8 cellular contexts compared by ENCODE assay signal in the genomic region with DNA sequence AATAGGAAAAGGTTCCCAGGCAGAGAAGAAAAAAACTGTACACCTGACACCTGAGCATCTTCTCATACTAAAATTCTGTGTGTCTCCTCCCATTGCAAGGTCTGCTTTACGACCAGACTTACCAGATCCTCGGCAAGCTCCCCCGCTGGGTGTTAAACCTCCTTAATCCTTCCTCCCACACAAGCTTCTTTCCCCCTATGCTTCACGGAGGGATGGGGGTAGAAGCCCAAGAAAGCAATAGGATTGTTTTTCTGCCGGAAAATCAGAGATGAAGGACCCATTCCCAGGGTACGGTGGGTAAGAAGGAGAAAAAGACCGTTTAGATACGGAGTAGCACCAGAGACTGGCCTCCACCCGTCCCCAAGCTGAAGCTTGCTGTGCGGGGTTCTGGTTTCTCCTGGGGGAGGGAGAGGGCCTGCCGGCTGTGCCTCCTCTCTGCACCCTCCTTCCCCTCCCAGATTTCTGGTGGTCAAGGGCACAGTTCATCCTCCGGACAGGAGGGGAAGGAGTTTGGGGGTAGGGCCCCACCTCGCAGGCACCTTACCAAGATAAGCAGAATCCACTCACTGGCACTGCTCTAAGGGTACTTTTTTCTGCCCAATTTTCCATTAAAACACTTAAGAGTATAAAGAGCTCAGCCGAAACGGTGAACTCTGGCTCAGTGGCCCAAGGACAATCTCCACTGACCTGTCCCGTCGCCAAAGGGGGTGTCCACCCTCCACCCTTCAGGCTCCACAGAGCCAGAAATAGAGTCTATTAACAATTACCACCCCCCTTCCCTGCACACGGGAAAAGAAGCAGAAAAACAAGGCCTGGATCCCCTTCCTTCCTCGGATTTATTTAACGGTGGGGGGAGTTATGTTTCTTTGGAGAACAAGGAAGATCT. TPM values are rescaled to one million over a fixed set of nuclear protein-coding genes. Genes with fewer than 3 reads are reported as not detected.
DNase-seq lines count a peak whose midpoint lies in the region; ATAC-seq, FAIRE-seq and TF ChIP-seq lines count a peak whose summit lies in the region.

No MANE protein-coding gene starts in this region.

- DNase-seq in AG09309 (ENCODE audit: low read depth): no peak
- DNase-seq in GM23338 (ENCODE audit: low spot score): peak; percentile 71
- DNase-seq in RWPE2 (ENCODE audit: low spot score): no peak
- DNase-seq in brain microvascular endothelial cell: no peak
- peak; percentile 15 for DNase-seq in stimulated activated naive CD4-positive, alpha-beta T cell treated with Interleukin-2 at 50 U/mL for 16 hours (lab: John Stamatoyannopoulos, UW)
- DNase-seq in H54 (ENCODE audit: insufficient read length, low spot score): no peak
- no peak for DNase-seq in NCI-H128 (lab: John Stamatoyannopoulos, UW; ENCODE audit: unreplicated experiment)

- ATAC-seq in GM23338: no peak
- no peak for ATAC-seq in RWPE2 (ENCODE audit: low read depth)

- in situ Hi-C loops in brain microvascular endothelial cell (cut with HindIII; ENCODE audit: low pct_ligation_motif_present, low sequenced_read_pairs): no loop called here

- H3K9me3 Mint-ChIP-seq in GM23338: peaks cover 3% of the 10 kb centered on the region; the same call in 1 of the 3 replicates

- H3K9me2 ChIP-seq in GM23338 (ENCODE audit: insufficient read depth): no peaks in the 10 kb centered on the region

- peaks cover 5% of the 10 kb centered on the region for H3K4me1 ChIP-seq in GM23338 (ENCODE audit: insufficient read depth)
- H3K4me1 ChIP-seq in RWPE2 (ENCODE audit: insufficient read depth, poor library complexity, severe bottlenecking): no peaks in the 10 kb centered on the region

- H3K27me3 ChIP-seq in GM23338 (ENCODE audit: insufficient read depth): no peaks in the 10 kb centered on the region
- H3K27me3 ChIP-seq in RWPE2 (ENCODE audit: insufficient read depth, poor library complexity, severe bottlenecking): no peaks in the 10 kb centered on the region
- H3K27me3 ChIP-seq in brain microvascular endothelial cell (replicated peaks): no peaks in the 10 kb centered on the region
- H3K27me3 ChIP-seq in layer of hippocampus (ENCODE audit: control insufficient read depth, insufficient read depth, low read length): no peaks in the 10 kb centered on the region

- FAIRE-seq in H54 (lab: Jason Lieb, UNC): no peak

- peaks cover 29% of the 10 kb centered on the region for H4K20me1 ChIP-seq in GM23338 (replicated peaks; ENCODE audit: insufficient read depth)

- peaks cover 21% of the 10 kb centered on the region for H3K4me1 Mint-ChIP-seq in GM23338

- peaks cover 35% of the 10 kb centered on the region for H3K27me3 Mint-ChIP-seq in GM23338 (ENCODE audit: insufficient read depth, low read depth, poor library complexity)

- peaks cover 57% of the 10 kb centered on the region for H3K79me2 ChIP-seq in GM23338 (replicated peaks; ENCODE audit: insufficient read depth)

- H2AFZ ChIP-seq in GM23338: no peak overlapping the region

- peak overlapping the region; percentile 99 for H3K4me3 ChIP-seq in AG09309 (ENCODE audit: control insufficient read depth, low read depth, low read length)
- H3K4me3 ChIP-seq in GM23338: peak overlapping the region; percentile 99
- H3K4me3 ChIP-seq in RWPE2 (ENCODE audit: severe bottlenecking): peak overlapping the region; percentile 69
- peak overlapping the region; percentile 95 for H3K4me3 ChIP-seq in brain microvascular endothelial cell (ENCODE audit: low read depth, low read length)

- H3K36me3 Mint-ChIP-seq in GM23338 (ENCODE audit: low read depth): peaks cover 40% of the 10 kb centered on the region

- H3K27ac ChIP-seq in GM23338 (ENCODE audit: low read depth) (peak overlapping the region; percentile 95), RWPE2 (ENCODE audit: poor library complexity, severe bottlenecking) (peak overlapping the region; percentile 90), brain microvascular endothelial cell (peak overlapping the region; percentile 93), layer of hippocampus (ENCODE audit: low read depth, low read length) (peak overlapping the region; percentile 99)

- peak overlapping the region; percentile 99 for H3K4me3 Mint-ChIP-seq in GM23338

- peaks cover 20% of the 10 kb centered on the region for H3F3A ChIP-seq in GM23338 (replicated peaks; ENCODE audit: low read depth)

- no peak for TF ChIP-seq CTCF in AG09309 (IDR thresholded peaks at IDR 0.05; ENCODE audit: control insufficient read depth, insufficient read depth, low read depth, low read length, missing control alignments)
- TF ChIP-seq CTCF in GM23338 (conservative IDR thresholded peaks at IDR 0.05; ENCODE audit: low read depth in 2 of 2): no peak
- no peak for TF ChIP-seq CTCF in RWPE2 (IDR thresholded peaks at IDR 0.05; ENCODE audit: poor library complexity, severe bottlenecking)
- no peak for TF ChIP-seq CTCF in brain microvascular endothelial cell (IDR thresholded peaks at IDR 0.05; ENCODE audit: low read depth, low read length, missing control alignments)

- H3K36me3 ChIP-seq in GM23338 (ENCODE audit: insufficient read depth) (peaks cover 17% of the 10 kb centered on the region; the same call in 1 of the 2 replicates), RWPE2 (ENCODE audit: low read depth) (peaks cover 23% of the 10 kb centered on the region), brain microvascular endothelial cell (replicated peaks) (peaks cover 15% of the 10 kb centered on the region)

- H3K4me2 ChIP-seq in GM23338: peak overlapping the region; percentile 100

- no peak for TF ChIP-seq POLR2A in H54 (IDR thresholded peaks at IDR 0.05; ENCODE audit: low read depth, low read length)

- H3K9me3 ChIP-seq in RWPE2 (ENCODE audit: severe bottlenecking): no peaks in the 10 kb centered on the region

- peak overlapping the region; percentile 98 for H3K27ac Mint-ChIP-seq in GM23338

TF ChIP-seq in GM23338, 12 proteins besides CTCF, POLR2A, EP300 and RAD21 (continues in another document):
- TF ChIP-seq STAT1 (IDR thresholded peaks at IDR 0.05; ENCODE audit: unreplicated experiment) (no peak), ZNF114 (CRISPR knock-in tag; IDR thresholded peaks at IDR 0.05) (no peak)
- TF ChIP-seq, protein P1, sequence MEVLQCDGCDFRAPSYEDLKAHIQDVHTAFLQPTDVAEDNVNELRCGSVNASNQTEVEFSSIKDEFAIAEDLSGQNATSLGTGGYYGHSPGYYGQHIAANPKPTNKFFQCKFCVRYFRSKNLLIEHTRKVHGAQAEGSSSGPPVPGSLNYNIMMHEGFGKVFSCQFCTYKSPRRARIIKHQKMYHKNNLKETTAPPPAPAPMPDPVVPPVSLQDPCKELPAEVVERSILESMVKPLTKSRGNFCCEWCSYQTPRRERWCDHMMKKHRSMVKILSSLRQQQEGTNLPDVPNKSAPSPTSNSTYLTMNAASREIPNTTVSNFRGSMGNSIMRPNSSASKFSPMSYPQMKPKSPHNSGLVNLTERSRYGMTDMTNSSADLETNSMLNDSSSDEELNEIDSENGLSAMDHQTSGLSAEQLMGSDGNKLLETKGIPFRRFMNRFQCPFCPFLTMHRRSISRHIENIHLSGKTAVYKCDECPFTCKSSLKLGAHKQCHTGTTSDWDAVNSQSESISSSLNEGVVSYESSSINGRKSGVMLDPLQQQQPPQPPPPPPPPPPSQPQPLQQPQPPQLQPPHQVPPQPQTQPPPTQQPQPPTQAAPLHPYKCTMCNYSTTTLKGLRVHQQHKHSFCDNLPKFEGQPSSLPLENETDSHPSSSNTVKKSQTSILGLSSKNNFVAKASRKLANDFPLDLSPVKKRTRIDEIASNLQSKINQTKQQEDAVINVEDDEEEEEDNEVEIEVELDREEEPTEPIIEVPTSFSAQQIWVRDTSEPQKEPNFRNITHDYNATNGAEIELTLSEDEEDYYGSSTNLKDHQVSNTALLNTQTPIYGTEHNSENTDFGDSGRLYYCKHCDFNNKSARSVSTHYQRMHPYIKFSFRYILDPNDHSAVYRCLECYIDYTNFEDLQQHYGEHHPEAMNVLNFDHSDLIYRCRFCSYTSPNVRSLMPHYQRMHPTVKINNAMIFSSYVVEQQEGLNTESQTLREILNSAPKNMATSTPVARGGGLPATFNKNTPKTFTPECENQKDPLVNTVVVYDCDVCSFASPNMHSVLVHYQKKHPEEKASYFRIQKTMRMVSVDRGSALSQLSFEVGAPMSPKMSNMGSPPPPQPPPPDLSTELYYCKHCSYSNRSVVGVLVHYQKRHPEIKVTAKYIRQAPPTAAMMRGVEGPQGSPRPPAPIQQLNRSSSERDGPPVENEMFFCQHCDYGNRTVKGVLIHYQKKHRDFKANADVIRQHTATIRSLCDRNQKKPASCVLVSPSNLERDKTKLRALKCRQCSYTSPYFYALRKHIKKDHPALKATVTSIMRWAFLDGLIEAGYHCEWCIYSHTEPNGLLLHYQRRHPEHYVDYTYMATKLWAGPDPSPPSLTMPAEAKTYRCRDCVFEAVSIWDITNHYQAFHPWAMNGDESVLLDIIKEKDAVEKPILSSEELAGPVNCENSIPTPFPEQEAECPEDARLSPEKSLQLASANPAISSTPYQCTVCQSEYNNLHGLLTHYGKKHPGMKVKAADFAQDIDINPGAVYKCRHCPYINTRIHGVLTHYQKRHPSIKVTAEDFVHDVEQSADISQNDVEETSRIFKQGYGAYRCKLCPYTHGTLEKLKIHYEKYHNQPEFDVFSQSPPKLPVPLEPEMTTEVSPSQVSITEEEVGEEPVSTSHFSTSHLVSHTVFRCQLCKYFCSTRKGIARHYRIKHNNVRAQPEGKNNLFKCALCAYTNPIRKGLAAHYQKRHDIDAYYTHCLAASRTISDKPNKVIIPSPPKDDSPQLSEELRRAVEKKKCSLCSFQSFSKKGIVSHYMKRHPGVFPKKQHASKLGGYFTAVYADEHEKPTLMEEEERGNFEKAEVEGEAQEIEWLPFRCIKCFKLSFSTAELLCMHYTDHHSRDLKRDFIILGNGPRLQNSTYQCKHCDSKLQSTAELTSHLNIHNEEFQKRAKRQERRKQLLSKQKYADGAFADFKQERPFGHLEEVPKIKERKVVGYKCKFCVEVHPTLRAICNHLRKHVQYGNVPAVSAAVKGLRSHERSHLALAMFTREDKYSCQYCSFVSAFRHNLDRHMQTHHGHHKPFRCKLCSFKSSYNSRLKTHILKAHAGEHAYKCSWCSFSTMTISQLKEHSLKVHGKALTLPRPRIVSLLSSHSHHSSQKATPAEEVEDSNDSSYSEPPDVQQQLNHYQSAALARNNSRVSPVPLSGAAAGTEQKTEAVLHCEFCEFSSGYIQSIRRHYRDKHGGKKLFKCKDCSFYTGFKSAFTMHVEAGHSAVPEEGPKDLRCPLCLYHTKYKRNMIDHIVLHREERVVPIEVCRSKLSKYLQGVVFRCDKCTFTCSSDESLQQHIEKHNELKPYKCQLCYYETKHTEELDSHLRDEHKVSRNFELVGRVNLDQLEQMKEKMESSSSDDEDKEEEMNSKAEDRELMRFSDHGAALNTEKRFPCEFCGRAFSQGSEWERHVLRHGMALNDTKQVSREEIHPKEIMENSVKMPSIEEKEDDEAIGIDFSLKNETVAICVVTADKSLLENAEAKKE (CRISPR knock-in tag; IDR thresholded peaks at IDR 0.05): no peak

RNA-seq across cellular contexts. Expression of gene TOB2, which starts 1.2 kb away (rescaled TPM):
- total RNA-seq in GM23338 (2014; rRNA removed; shearing (Covaris generic)): 43.0 and 47.2 TPM in 2 replicates
- 26.7 and 27.3 TPM in 2 replicates for polyA plus RNA-seq in GM23338 (2016; fragmentation: Nextera tagmentation; extraction: Ambion mirVana)

RNA-seq across cellular contexts. Expression of gene PHF5A, which starts 23.1 kb away (rescaled TPM):
- 108 and 115 TPM in 2 replicates for total RNA-seq in GM23338 (2014; rRNA removed; shearing (Covaris generic))
- 49.4 and 52.4 TPM in 2 replicates for polyA plus RNA-seq in GM23338 (2016; fragmentation: Nextera tagmentation; extraction: Ambion mirVana)

RNA-seq across cellular contexts. Expression of gene ACO2, which starts 23.5 kb away (rescaled TPM):
- 77.8 and 79.7 TPM in 2 replicates for total RNA-seq in GM23338 (2014; rRNA removed; shearing (Covaris generic))
- 33.4 and 36.2 TPM in 2 replicates for polyA plus RNA-seq in GM23338 (2016; fragmentation: Nextera tagmentation; extraction: Ambion mirVana)

Comparison
In these comparisons a context has a peak if more than half of its experiments do, and no peak if none do; other contexts are left out.
1. DNase-seq: peak in GM23338 (single experiment) and stimulated activated naive CD4-positive, alpha-beta T cell treated with Interleukin-2 at 50 U/mL for 16 hours (single experiment); none in AG09309 (single experiment), RWPE2 (single experiment), brain microvascular endothelial cell (single experiment), H54 (single experiment) and NCI-H128 (single experiment).
2. Peak in every context shown above with its lines, with median percentiles within 50 percentile points of each other: H3K4me3 ChIP-seq and H3K27ac ChIP-seq.